Comparison of ENCODE assay signal across 8 cellular contexts in genomic region chr16:85086347-85087291, GRCh38. TPM values are rescaled to one million over a fixed set of nuclear protein-coding genes. Genes with fewer than 3 reads are reported as not detected.
DNase-seq lines count a peak whose midpoint lies in the region; ATAC-seq lines count a peak whose summit lies in the region.

No MANE protein-coding gene starts in this region.

- peak overlapping the region in 2 of 8 donors; percentile 29 to 35 for H3K27ac Mint-ChIP-seq in CD8-positive, alpha-beta memory T cell

- H3K9me3 Mint-ChIP-seq in CD8-positive, alpha-beta memory T cell: no peaks in the 10 kb centered on the region

- no peak overlapping the region for H3K4me3 ChIP-seq in CD8-positive, alpha-beta memory T cell (ENCODE audit: low read length)

- POLR2A ChIA-PET in CD8-positive, alpha-beta memory T cell (lab: Charles Lee): interaction anchor here (0.5 to 1.6 kb wide), 4 partner anchors 31 to 101 kb away, joined by 3 to 7 read pairs (median 6); partner anchors contain the start of genes KIAA0513 and ZDHHC7

- H3K4me1 ChIP-seq in CD8-positive, alpha-beta memory T cell (ENCODE audit: insufficient read depth, low read length): peaks cover 10% of the 10 kb centered on the region

- no peak overlapping the region for H3K4me3 Mint-ChIP-seq in CD8-positive, alpha-beta memory T cell

- CTCF ChIA-PET in CD8-positive, alpha-beta memory T cell (lab: Charles Lee): interaction anchor here (0.6 to 5.5 kb wide), 28 partner anchors 8 to 333 kb away, joined by 3 to 41 read pairs (median 6); partner anchors contain the start of genes CIBAR2, KIAA0513 and ZDHHC7

- no peak overlapping the region for H3K27ac ChIP-seq in CD8-positive, alpha-beta memory T cell (ENCODE audit: low read depth, low read length)

- no peaks in the 10 kb centered on the region for H3K27me3 Mint-ChIP-seq in CD8-positive, alpha-beta memory T cell

- DNase-seq in CD8-positive, alpha-beta memory T cell: peak; percentile 47 to 85 (median 67)
- DNase-seq in H4 (ENCODE audit: low spot score): peak; percentile 75
- DNase-seq in NCI-H524 (lab: John Stamatoyannopoulos, UW): peak; percentile 95 to 96
- DNase-seq in activated CD4-positive, alpha-beta T cell treated with anti-CD3 and anti-CD28 coated beads, Interleukin-2, amount 50 U/mL, for 48 hours: peak; percentile 85 to 87
- peak; percentile 66 for DNase-seq in effector CD8-positive, alpha-beta T cell (lab: John Stamatoyannopoulos, UW)
- DNase-seq in midbrain (lab: John Stamatoyannopoulos, UW): peak; percentile 31
- peak; percentile 46 to 56 for DNase-seq in stimulated activated CD8-positive, alpha-beta memory T cell treated with anti-CD3 and anti-CD28 coated beads, Interleukin-4, amount 100 ng/mL, for 4 hours (ENCODE audit: low read depth in 2 of 2, low spot score in 1 of 2)

- ATAC-seq in GM19455 (IDR thresholded peaks at IDR 0.05; ENCODE audit: unreplicated experiment): no peak

- H3K27me3 ChIP-seq in CD8-positive, alpha-beta memory T cell (ENCODE audit: insufficient read depth, low read length, poor library complexity, severe bottlenecking): no peaks in the 10 kb centered on the region

- H3K4me1 Mint-ChIP-seq in CD8-positive, alpha-beta memory T cell: peaks cover 7 to 31% (median 7%) of the 10 kb centered on the region in 3 donors

- H3K36me3 ChIP-seq in CD8-positive, alpha-beta memory T cell (ENCODE audit: insufficient read depth, low read length): no peaks in the 10 kb centered on the region

- H3K36me3 Mint-ChIP-seq in CD8-positive, alpha-beta memory T cell: peaks cover 0 to 15% (median 2%) of the 10 kb centered on the region in 3 donors

- H3K9me3 ChIP-seq in CD8-positive, alpha-beta memory T cell (ENCODE audit: low read length): no peaks in the 10 kb centered on the region

RNA-seq across cellular contexts. Expression of gene CIBAR2, which starts 25.7 kb away (rescaled TPM):
- total RNA-seq in CD8-positive, alpha-beta memory T cell: not detected
- not detected for polyA plus RNA-seq in CD8-positive, alpha-beta memory T cell
- total RNA-seq in H4 (2014; rRNA removed; shearing (Covaris generic)): not detected in 2 replicates

RNA-seq across cellular contexts. Expression of gene KIAA0513, which starts 59.0 kb away (rescaled TPM):
- 10 to 100 TPM; 13.2 to 13.5 TPM for total RNA-seq in CD8-positive, alpha-beta memory T cell
- 7.2 TPM for polyA plus RNA-seq in CD8-positive, alpha-beta memory T cell
- total RNA-seq in H4 (2014; rRNA removed; shearing (Covaris generic)): 2.5 and 2.9 TPM in 2 replicates

Comparison
In these comparisons a context has a peak if more than half of its experiments do, and no peak if none do; other contexts are left out.
1. DNase-seq: peak in every context shown above with its lines; median percentile 96 in NCI-H524; 86 in activated CD4-positive, alpha-beta T cell treated with anti-CD3 and anti-CD28 coated beads, Interleukin-2, amount 50 U/mL, for 48 hours; 75 in H4; 67 in CD8-positive, alpha-beta memory T cell; 66 in effector CD8-positive, alpha-beta T cell; 51 in stimulated activated CD8-positive, alpha-beta memory T cell treated with anti-CD3 and anti-CD28 coated beads, Interleukin-4, amount 100 ng/mL, for 4 hours; 31 in midbrain.